In the genomic region with DNA sequence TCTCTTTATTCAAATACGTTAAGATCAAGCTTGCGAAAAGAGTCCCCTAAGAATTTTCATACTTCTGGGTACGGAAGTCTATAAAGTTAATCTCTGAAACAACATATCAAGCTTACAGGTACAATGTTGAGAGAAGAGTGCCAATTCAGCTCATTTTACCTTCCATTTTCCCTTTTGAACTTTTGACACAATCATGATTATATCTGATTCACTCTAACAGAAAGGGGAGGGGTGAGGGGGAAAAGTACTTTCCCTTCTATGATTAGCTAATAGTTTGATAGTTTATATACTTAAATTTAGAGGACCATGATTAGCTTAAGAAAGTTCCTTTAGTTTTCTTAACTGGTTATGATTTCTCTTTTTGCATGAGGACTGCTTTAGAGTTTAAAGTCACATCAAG, we compare ENCODE assay signal across 20 cellular contexts.
"Had no signal": no experiment of that assay in that cellular context is flagged by ENCODE, and none has a peak within 500 bp of the region (broad histone marks: within the 10 kb centered on the region; RNA-seq: fewer than 3 reads in every experiment).

No MANE protein-coding gene starts in this region.

- DNase-seq: activated CD4-positive, alpha-beta T cell treated with anti-CD3 and anti-CD28 coated beads for 1 hour; activated CD4-positive, alpha-beta T cell treated with anti-CD3 and anti-CD28 coated beads, Interleukin-2, amount 50 U/mL, for 1 hour; activated CD8-positive, alpha-beta T cell treated with anti-CD3 and anti-CD28 coated beads, Interleukin-2, amount 10 ng/mL, durations not matched to agents 7 days and 5 days; activated T-cell treated with anti-CD3 and anti-CD28 coated beads, Interleukin-2, amount 50 U/mL, for 1 hour; cerebellar nuclear complex; hippocampal formation; pancreas; psoas muscle; stimulated activated CD4-positive, alpha-beta T cell treated with anti-CD3 and anti-CD28 coated beads, Interleukin-4, amount 100 ng/mL, for 24 hours; substantia nigra; T-helper 1 cell; thyroid gland; WERI-Rb-1 had no signal

- H3K27me3 Mint-ChIP-seq: activated T-helper 17 cell treated with anti-CD3 and anti-CD28 coated beads, Interleukin-2, amount 50 U/mL, for 72 hours; natural killer cell treated with Interleukin-12 subunit alpha and Interleukin-12 subunit beta and Interleukin-15 and Interleukin-18, amount 100 ng/mL, for 72 hours; stimulated activated naive CD8-positive, alpha-beta T cell treated with anti-CD3 and anti-CD28 coated beads, Interleukin-15, Interleukin-2, amounts not matched to agents 100 ng/mL and 50 ng/mL, for 24 hours had no signal

- H3K27ac ChIP-seq: coronary artery, neutrophil, pancreas, psoas muscle, right atrium auricular region, thyroid gland, WERI-Rb-1 had no signal

- H3K9me3 ChIP-seq: neutrophil, pancreas, psoas muscle, right atrium auricular region, thyroid gland had no signal

- H3K4me3 ChIP-seq: coronary artery, pancreas, psoas muscle, right atrium auricular region, thyroid gland had no signal

- ATAC-seq: activated CD8-positive, alpha-beta T cell treated with anti-CD3 and anti-CD28 coated beads, Interleukin-2, amount 10 ng/mL, durations not matched to agents 7 days and 5 days; activated naive CD4-positive, alpha-beta T cell treated with anti-CD3 and anti-CD28 coated beads, Interleukin-2, amount 50 U/mL, for 72 hours; activated T-helper 17 cell treated with anti-CD3 and anti-CD28 coated beads, Interleukin-2, amount 50 U/mL, for 72 hours; natural killer cell treated with Interleukin-12 subunit alpha and Interleukin-12 subunit beta and Interleukin-15 and Interleukin-18, amount 100 ng/mL, for 72 hours; pancreas; psoas muscle had no signal

- H3K4me1 ChIP-seq: thyroid gland had no signal

- H3K27me3 ChIP-seq: neutrophil, pancreas, right atrium auricular region, thyroid gland had no signal

- H3K9me3 Mint-ChIP-seq: activated naive CD4-positive, alpha-beta T cell treated with anti-CD3 and anti-CD28 coated beads, Interleukin-2, amount 50 U/mL, for 72 hours; activated T-helper 17 cell treated with anti-CD3 and anti-CD28 coated beads, Interleukin-2, amount 50 U/mL, for 72 hours; natural killer cell treated with Interleukin-12 subunit alpha and Interleukin-12 subunit beta and Interleukin-15 and Interleukin-18, amount 100 ng/mL, for 72 hours; stimulated activated naive CD8-positive, alpha-beta T cell treated with anti-CD3 and anti-CD28 coated beads, Interleukin-15, Interleukin-2, amounts not matched to agents 100 ng/mL and 50 ng/mL, for 24 hours had no signal

- H3K36me3 Mint-ChIP-seq: activated naive CD4-positive, alpha-beta T cell treated with anti-CD3 and anti-CD28 coated beads, Interleukin-2, amount 50 U/mL, for 72 hours; natural killer cell treated with Interleukin-12 subunit alpha and Interleukin-12 subunit beta and Interleukin-15 and Interleukin-18, amount 100 ng/mL, for 72 hours had no signal

- H3K27ac Mint-ChIP-seq: activated CD8-positive, alpha-beta T cell treated with anti-CD3 and anti-CD28 coated beads, Interleukin-2, amount 10 ng/mL, durations not matched to agents 7 days and 5 days; activated naive CD4-positive, alpha-beta T cell treated with anti-CD3 and anti-CD28 coated beads, Interleukin-2, amount 50 U/mL, for 72 hours; activated T-helper 17 cell treated with anti-CD3 and anti-CD28 coated beads, Interleukin-2, amount 50 U/mL, for 72 hours; natural killer cell treated with Interleukin-12 subunit alpha and Interleukin-12 subunit beta and Interleukin-15 and Interleukin-18, amount 100 ng/mL, for 72 hours; stimulated activated naive CD8-positive, alpha-beta T cell treated with anti-CD3 and anti-CD28 coated beads, Interleukin-15, Interleukin-2, amounts not matched to agents 100 ng/mL and 50 ng/mL, for 24 hours had no signal

- H3K4me3 Mint-ChIP-seq: activated CD8-positive, alpha-beta T cell treated with anti-CD3 and anti-CD28 coated beads, Interleukin-2, amount 10 ng/mL, durations not matched to agents 7 days and 5 days; activated T-helper 17 cell treated with anti-CD3 and anti-CD28 coated beads, Interleukin-2, amount 50 U/mL, for 72 hours; natural killer cell treated with Interleukin-12 subunit alpha and Interleukin-12 subunit beta and Interleukin-15 and Interleukin-18, amount 100 ng/mL, for 72 hours; stimulated activated naive CD8-positive, alpha-beta T cell treated with anti-CD3 and anti-CD28 coated beads, Interleukin-15, Interleukin-2, amounts not matched to agents 100 ng/mL and 50 ng/mL, for 24 hours had no signal
